In the genomic region with DNA sequence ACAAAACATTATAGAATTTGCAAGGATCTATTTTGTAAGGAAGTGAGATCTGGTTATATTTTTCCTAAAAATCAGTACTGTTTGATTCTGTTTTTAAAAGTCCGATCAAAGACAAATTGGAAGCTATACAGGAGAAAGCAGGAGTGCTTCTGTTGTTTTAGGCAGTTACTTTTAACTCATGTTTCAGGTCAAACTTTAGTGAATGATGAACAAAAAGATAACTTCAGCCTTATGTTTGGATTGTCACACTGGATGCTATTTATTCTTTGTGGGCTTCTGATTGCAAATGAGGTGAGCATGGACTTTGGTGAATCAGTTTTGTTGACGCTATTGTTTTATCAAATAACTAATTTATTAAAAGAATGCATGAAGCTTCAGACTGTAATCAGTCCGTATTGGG, we compare ENCODE assay signal across 34 cellular contexts.
"Had no signal": no experiment of that assay in that cellular context is flagged by ENCODE, and none has a peak within 500 bp of the region (broad histone marks: within the 10 kb centered on the region; RNA-seq: fewer than 3 reads in every experiment).

No MANE protein-coding gene starts in this region.

- FAIRE-seq: astrocyte, bronchial epithelial cell had no signal

- H3K4me1 ChIP-seq: adrenal gland, ascending aorta, breast epithelium had no signal

- H3K4me3 ChIP-seq: adrenal gland, ascending aorta, body of pancreas, breast epithelium, cardiac muscle cell had no signal

- H3K36me3 ChIP-seq: adrenal gland, ascending aorta, brain microvascular endothelial cell, breast epithelium, cardiac muscle cell had no signal

- DNase-seq: activated effector memory CD4-positive, alpha-beta T cell treated with anti-CD3 and anti-CD28 coated beads, Interleukin-2, amount 50 U/mL, for 16 hours; activated effector memory CD4-positive, alpha-beta T cell treated with Interleukin-2 at 50 U/mL for 16 hours; activated gamma-delta T cell; activated gamma-delta T cell treated with Interleukin-2 at 50 U/mL for 16 hours; activated naive CD4-positive, alpha-beta T cell; activated naive CD4-positive, alpha-beta T cell treated with anti-CD3 and anti-CD28 coated beads for 36 hours; activated naive CD4-positive, alpha-beta T cell treated with anti-CD3 and anti-CD28 coated beads, Interleukin-2, amount 10 ng/mL, durations not matched to agents 7 days and 5 days; activated naive CD4-positive, alpha-beta T cell treated with anti-CD3 and anti-CD28 coated beads, Interleukin-2, amount 50 U/mL, for 16 hours; activated naive CD4-positive, alpha-beta T cell treated with Interleukin-2 at 50 U/mL for 16 hours; activated naive CD8-positive, alpha-beta T cell treated with anti-CD3 and anti-CD28 coated beads for 36 hours; activated naive CD8-positive, alpha-beta T cell treated with anti-CD3 and anti-CD28 coated beads, Interleukin-2, amount 10 ng/mL, durations not matched to agents 7 days and 5 days; activated naive CD8-positive, alpha-beta T cell treated with anti-CD3 and anti-CD28 coated beads, Interleukin-2, amount 50 U/mL, for 24 hours; activated T-cell treated with anti-CD3 and anti-CD28 coated beads, Interleukin-2, amount 50 U/mL, for 1 hour; activated T-cell treated with anti-CD3 and anti-CD28 coated beads, Interleukin-2, amount 50 U/mL, for 24 hours; activated T-cell treated with anti-CD3 and anti-CD28 coated beads, Interleukin-2, amount 50 U/mL, for 4 hours; activated T-cell treated with anti-CD3 and anti-CD28 coated beads, Interleukin-2, amount 50 U/mL, for 48 hours; activated T-cell treated with anti-CD3 and anti-CD28 coated beads, Interleukin-2, amount 50 U/mL, for 72 hours; adrenal gland; amniotic stem cell; amygdala; anterior cingulate cortex; aorta; body of pancreas; brain microvascular endothelial cell; caudate nucleus; central memory CD4-positive, alpha-beta T cell; cerebellar nuclear complex had no signal

- H3K9me3 ChIP-seq: adrenal gland, ascending aorta, body of pancreas, breast epithelium had no signal

- H3K27ac ChIP-seq: adrenal gland, ascending aorta, body of pancreas, brain microvascular endothelial cell, breast epithelium, cardiac muscle cell had no signal

- H3K27me3 ChIP-seq: adrenal gland, ascending aorta, body of pancreas, brain microvascular endothelial cell, breast epithelium, cardiac muscle cell had no signal

- ATAC-seq: activated naive CD4-positive, alpha-beta T cell treated with anti-CD3 and anti-CD28 coated beads, Interleukin-2, amount 50 U/mL, for 72 hours; activated naive CD8-positive, alpha-beta T cell treated with anti-CD3 and anti-CD28 coated beads, Interleukin-2, amount 50 U/mL, for 24 hours; activated T-cell treated with anti-CD3 and anti-CD28 coated beads, Interleukin-2, amount 50 U/mL, for 4 hours; activated T-cell treated with anti-CD3 and anti-CD28 coated beads, Interleukin-2, amount 50 U/mL, for 72 hours; activated T-helper 17 cell treated with anti-CD3 and anti-CD28 coated beads, Interleukin-2, amount 50 U/mL, for 72 hours; body of pancreas had no signal
